ENCODE assay signal across 22 cellular contexts in genomic region chr17:66138120-66138519, GRCh38.
"Had no signal": no experiment of that assay in that cellular context is flagged by ENCODE, and none has a peak within 500 bp of the region (broad histone marks: within the 10 kb centered on the region; RNA-seq: fewer than 3 reads in every experiment).

No MANE protein-coding gene starts in this region.

- H3K4me3 Mint-ChIP-seq: activated CD4-positive, alpha-beta memory T cell treated with anti-CD3 and anti-CD28 coated beads, Interleukin-2, amount 10 ng/mL, durations not matched to agents 7 days and 5 days; activated CD4-positive, alpha-beta T cell treated with anti-CD3 and anti-CD28 coated beads for 36 hours; activated naive CD4-positive, alpha-beta T cell treated with anti-CD3 and anti-CD28 coated beads, Interleukin-2, amount 50 U/mL, for 24 hours; T-cell had no signal

- H3K27me3 Mint-ChIP-seq: activated CD4-positive, alpha-beta T cell treated with anti-CD3 and anti-CD28 coated beads for 36 hours; activated naive CD4-positive, alpha-beta T cell treated with anti-CD3 and anti-CD28 coated beads, Interleukin-2, amount 50 U/mL, for 24 hours; T-cell had no signal

- H3K4me2 ChIP-seq: KMS-11 had no signal

- H3K27ac Mint-ChIP-seq: activated CD4-positive, alpha-beta memory T cell treated with anti-CD3 and anti-CD28 coated beads, Interleukin-2, amount 10 ng/mL, durations not matched to agents 7 days and 5 days; activated CD4-positive, alpha-beta T cell treated with anti-CD3 and anti-CD28 coated beads for 36 hours; activated naive CD4-positive, alpha-beta T cell treated with anti-CD3 and anti-CD28 coated beads, Interleukin-2, amount 50 U/mL, for 24 hours; T-cell had no signal

- H3K36me3 ChIP-seq: breast epithelium had no signal

- H3K9me3 ChIP-seq: breast epithelium had no signal

- H3K9ac ChIP-seq: KMS-11 had no signal

- DNase-seq: activated CD4-positive, alpha-beta memory T cell treated with anti-CD3 and anti-CD28 coated beads, Interleukin-2, amount 10 ng/mL, durations not matched to agents 7 days and 5 days; activated CD4-positive, alpha-beta T cell treated with anti-CD3 and anti-CD28 coated beads for 36 hours; activated CD4-positive, alpha-beta T cell treated with anti-CD3 and anti-CD28 coated beads, Interleukin-2, amount 50 U/mL, for 1 hour; activated CD4-positive, CD25-positive, alpha-beta regulatory T cell; activated CD8-positive, alpha-beta memory T cell treated with anti-CD3 and anti-CD28 coated beads, Interleukin-2, amount 50 U/mL, for 4 hours; activated naive CD4-positive, alpha-beta T cell; aorta; central memory CD4-positive, alpha-beta T cell; NCI-H1092 treated with DMSO at 0.1 percent for 48 hours; NCI-H1436; NCI-H1694 treated with DMSO at 0.1 percent for 48 hours; NCI-H2081; NCI-H510A treated with DMSO at 0.1 percent for 48 hours; NCI-H69; PC-3; SHP77 treated with DMSO at 0.1 percent for 48 hours; T-cell; T-helper 2 cell; T1000 had no signal

- H3K4me1 ChIP-seq: breast epithelium had no signal

- H3K4me3 ChIP-seq: breast epithelium had no signal

- H3K27me3 ChIP-seq: breast epithelium had no signal

- ATAC-seq: activated CD4-positive, alpha-beta T cell treated with anti-CD3 and anti-CD28 coated beads for 36 hours; PC-3; T-cell had no signal

- H3K27ac ChIP-seq: breast epithelium, KMS-11 had no signal
